In the genomic region with DNA sequence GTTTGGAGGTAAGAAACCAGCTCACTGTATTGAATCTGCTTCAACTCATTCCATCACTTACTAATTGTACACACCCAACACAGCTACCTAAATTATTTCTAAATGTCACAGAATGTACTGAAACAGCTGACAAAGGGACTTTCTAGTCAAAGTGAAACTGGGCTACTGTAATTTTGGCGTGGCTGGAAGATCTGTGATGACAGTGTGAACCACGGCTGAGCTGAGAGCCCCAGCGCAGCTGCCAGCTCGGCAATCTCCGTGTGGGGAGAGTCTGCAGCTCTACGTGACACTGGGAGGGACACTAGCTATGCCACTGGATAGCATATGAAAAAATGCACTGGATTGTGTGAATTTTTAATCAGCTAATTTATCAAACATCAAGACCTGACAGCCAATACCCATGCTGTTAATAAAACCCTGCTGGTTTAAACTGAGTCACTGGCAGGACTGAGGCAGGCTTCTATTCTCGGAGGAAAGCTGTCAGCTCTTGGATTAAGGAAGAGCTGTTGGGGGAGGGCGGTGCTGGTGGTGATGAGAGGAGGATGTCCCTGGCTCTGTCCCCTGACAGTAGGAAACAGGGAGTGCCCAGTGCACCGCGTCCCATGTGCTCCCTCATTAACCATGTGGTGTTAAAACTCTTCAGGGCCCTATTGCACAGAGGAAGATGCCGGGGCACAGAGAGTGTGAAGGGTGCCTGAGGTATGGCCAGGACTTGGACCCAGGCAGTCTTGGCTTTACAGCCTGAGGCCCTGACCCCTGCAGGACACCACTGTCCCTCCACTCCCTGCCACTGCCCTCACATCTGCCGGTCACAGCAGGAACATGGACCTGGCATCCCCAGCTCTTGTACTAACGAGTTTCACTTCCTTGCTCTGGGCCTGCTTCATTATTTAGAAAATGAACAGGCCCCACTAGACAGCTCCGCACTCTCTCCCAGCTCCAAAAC, we compare ENCODE assay signal across 8 cellular contexts. TPM values are rescaled to one million over a fixed set of nuclear protein-coding genes. Genes with fewer than 3 reads are reported as not detected.
DNase-seq lines count a peak whose midpoint lies in the region; ATAC-seq and TF ChIP-seq lines count a peak whose summit lies in the region.

No MANE protein-coding gene starts in this region.

- no peak overlapping the region for H3K27ac ChIP-seq in CD4-positive, CD25-positive, alpha-beta regulatory T cell (ENCODE audit: insufficient read depth, low read length, poor library complexity, severe bottlenecking)

- H3K4me1 ChIP-seq in CD4-positive, CD25-positive, alpha-beta regulatory T cell (ENCODE audit: control insufficient read depth, insufficient read depth, low read length, poor library complexity, severe bottlenecking), result peaks cover 10% of the 10 kb centered on the region
- no peaks in the 10 kb centered on the region for H3K4me1 ChIP-seq in mucosa of descending colon (ENCODE audit: low read depth)

- no peak for TF ChIP-seq CTCF in mucosa of descending colon (IDR thresholded peaks at IDR 0.05)

- H3K9me3 Mint-ChIP-seq in CD4-positive, CD25-positive, alpha-beta regulatory T cell, result no peaks in the 10 kb centered on the region
- H3K9me3 Mint-ChIP-seq in activated naive CD8-positive, alpha-beta T cell treated with anti-CD3 and anti-CD28 coated beads for 36 hours, result no peaks in the 10 kb centered on the region

- peak in 1 of 2 donors; percentile 25 for ATAC-seq in CD4-positive, CD25-positive, alpha-beta regulatory T cell (ENCODE audit: low read depth in 2 of 2)
- ATAC-seq in GM19043 (IDR thresholded peaks at IDR 0.05; ENCODE audit: low read depth, unreplicated experiment) (peak; percentile 78), HG03139 (IDR thresholded peaks at IDR 0.05; ENCODE audit: unreplicated experiment) (peak; percentile 72), mucosa of descending colon (peak; percentile 54)

- DNase-seq in CD4-positive, CD25-positive, alpha-beta regulatory T cell, result peak in 1 of 3 donors; percentile 34
- DNase-seq in activated naive CD8-positive, alpha-beta T cell treated with anti-CD3 and anti-CD28 coated beads for 36 hours, result peak; percentile 43
- DNase-seq in mucosa of descending colon (no peak), HPDE6-E6E7 (ENCODE audit: extremely low spot score) (no peak), DMS53 (lab: John Stamatoyannopoulos, UW) (no peak), kidney glomerular epithelial cell (lab: John Stamatoyannopoulos, UW) (no peak)

- H3K27me3 Mint-ChIP-seq in CD4-positive, CD25-positive, alpha-beta regulatory T cell, result no peaks in the 10 kb centered on the region
- no peaks in the 10 kb centered on the region for H3K27me3 Mint-ChIP-seq in activated naive CD8-positive, alpha-beta T cell treated with anti-CD3 and anti-CD28 coated beads for 36 hours

- H3K4me3 Mint-ChIP-seq in CD4-positive, CD25-positive, alpha-beta regulatory T cell, result peak overlapping the region in 2 of 4 donors; percentile 63 to 64
- peak overlapping the region; percentile 5 for H3K4me3 Mint-ChIP-seq in activated naive CD8-positive, alpha-beta T cell treated with anti-CD3 and anti-CD28 coated beads for 36 hours

- H3K9me3 ChIP-seq in CD4-positive, CD25-positive, alpha-beta regulatory T cell (ENCODE audit: control insufficient read depth in 2 of 2, low read length in 2 of 2), result no peaks in the 10 kb centered on the region
- H3K9me3 ChIP-seq in mucosa of descending colon, result no peaks in the 10 kb centered on the region

- no peaks in the 10 kb centered on the region for H3K27me3 ChIP-seq in CD4-positive, CD25-positive, alpha-beta regulatory T cell (ENCODE audit: control insufficient read depth, insufficient read depth, low read length)

- peak overlapping the region; percentile 41 for H3K4me3 ChIP-seq in CD4-positive, CD25-positive, alpha-beta regulatory T cell (ENCODE audit: low read depth, low read length)
- H3K4me3 ChIP-seq in mucosa of descending colon, result no peak overlapping the region

- intact Hi-C loops in mucosa of descending colon (cut with DNase I, micrococcal nuclease), result no loop called here

- peaks cover 43% of the 10 kb centered on the region for H3K36me3 Mint-ChIP-seq in CD4-positive, CD25-positive, alpha-beta regulatory T cell
- H3K36me3 Mint-ChIP-seq in activated naive CD8-positive, alpha-beta T cell treated with anti-CD3 and anti-CD28 coated beads for 36 hours, result peaks cover 52% of the 10 kb centered on the region

- H3K27ac Mint-ChIP-seq in CD4-positive, CD25-positive, alpha-beta regulatory T cell, result peak overlapping the region; percentile 33 to 86 (median 73)
- peak overlapping the region; percentile 78 for H3K27ac Mint-ChIP-seq in activated naive CD8-positive, alpha-beta T cell treated with anti-CD3 and anti-CD28 coated beads for 36 hours

- peaks cover 30% of the 10 kb centered on the region for H3K36me3 ChIP-seq in CD4-positive, CD25-positive, alpha-beta regulatory T cell (ENCODE audit: control insufficient read depth, insufficient read depth, low read length)
- no peaks in the 10 kb centered on the region for H3K36me3 ChIP-seq in mucosa of descending colon (ENCODE audit: low read depth)

- H3K4me1 Mint-ChIP-seq in CD4-positive, CD25-positive, alpha-beta regulatory T cell, result peaks cover 8 to 40% (median 31%) of the 10 kb centered on the region in 4 donors
- peaks cover 27% of the 10 kb centered on the region for H3K4me1 Mint-ChIP-seq in activated naive CD8-positive, alpha-beta T cell treated with anti-CD3 and anti-CD28 coated beads for 36 hours

RNA-seq across cellular contexts. Expression of a gene that starts 13.3 kb away (rescaled TPM):
- total RNA-seq in CD4-positive, CD25-positive, alpha-beta regulatory T cell, result 12.4 TPM
- polyA plus RNA-seq in CD4-positive, CD25-positive, alpha-beta regulatory T cell, result 1 to 10 TPM; 1.7 to 6.0 (median 2.5) TPM
- total RNA-seq in activated naive CD8-positive, alpha-beta T cell treated with anti-CD3 and anti-CD28 coated beads for 36 hours, result 10 to 100 TPM; 18.6 to 22.0 TPM
- 10 to 100 TPM; 15.4 to 23.4 (median 15.7) TPM for total RNA-seq in mucosa of descending colon

RNA-seq across cellular contexts. Expression of a gene that starts 42.8 kb away (rescaled TPM):
- not detected for total RNA-seq in CD4-positive, CD25-positive, alpha-beta regulatory T cell
- under 1 TPM in 2 of 4 donors, not detected in 2; 0.07 to 0.08 TPM for polyA plus RNA-seq in CD4-positive, CD25-positive, alpha-beta regulatory T cell
- under 1 TPM; 0.27 to 0.30 TPM for total RNA-seq in activated naive CD8-positive, alpha-beta T cell treated with anti-CD3 and anti-CD28 coated beads for 36 hours
- under 1 TPM in 2 of 3 donors, not detected in 1; 0.65 to 0.73 TPM for total RNA-seq in mucosa of descending colon
